ENCODE assay signal across 13 cellular contexts in genomic region chr9:120917285-120917684, GRCh38. TPM values are rescaled to one million over a fixed set of nuclear protein-coding genes. Genes with fewer than 3 reads are reported as not detected.
DNase-seq lines count a peak whose midpoint lies in the region; ATAC-seq, FAIRE-seq and TF ChIP-seq lines count a peak whose summit lies in the region.
"Had no signal": no experiment of that assay in that cellular context is flagged by ENCODE, and none has a peak within 500 bp of the region (broad histone marks: within the 10 kb centered on the region; RNA-seq: fewer than 3 reads in every experiment).

No MANE protein-coding gene starts in this region.

- CTCF ChIA-PET in K562 (lab: Yijun Ruan, JAX; ENCODE audit: low intra/inter-chr PET ratio): interaction anchor here (1.2 kb wide), 1 partner anchor 20 kb away, joined by 3 read pairs; no protein-coding TSS in a partner anchor

- H3K4me3 ChIP-seq in K562: no peak overlapping the region
- H3K4me3 ChIP-seq: BLaER1 had no signal

- no peaks in the 10 kb centered on the region for H3K36me3 ChIP-seq in K562 (ENCODE audit: control insufficient read depth, insufficient read depth, low read length)
- H3K36me3 ChIP-seq: BLaER1 had no signal

- TF ChIP-seq CTCF in K562 (IDR thresholded peaks at IDR 0.05 in 2 of 3, conservative IDR thresholded peaks at IDR 0.05 in 1 of 3; ENCODE audit: insufficient read depth in 2 of 3, low read depth in 1 of 3, low read length in 3 of 3) (no peak), neural crest cell (conservative IDR thresholded peaks at IDR 0.05) (no peak), foreskin keratinocyte (conservative IDR thresholded peaks at IDR 0.05) (no peak)

- H3K4me1 ChIP-seq in K562 (replicated peaks in 1 of 2; ENCODE audit: control insufficient read depth in 2 of 2, insufficient read depth in 2 of 2, low read length in 2 of 2): peaks cover 26 to 41% of the 10 kb centered on the region in 2 experiments; a peak in 4 of 5 replicates
- no peaks in the 10 kb centered on the region for H3K4me1 ChIP-seq in foreskin keratinocyte

- H2AFZ ChIP-seq in K562 (ENCODE audit: low read depth, low read length): no peak overlapping the region

- no peaks in the 10 kb centered on the region for H3K27me3 Mint-ChIP-seq in stimulated activated naive CD8-positive, alpha-beta T cell treated with anti-CD3 and anti-CD28 coated beads, Interleukin-15, Interleukin-2, amounts not matched to agents 100 ng/mL and 50 ng/mL, for 24 hours
- no peaks in the 10 kb centered on the region for H3K27me3 Mint-ChIP-seq in neural crest cell (ENCODE audit: low read depth)
- H3K27me3 Mint-ChIP-seq: memory B cell had no signal

- H3K27ac ChIP-seq in K562 (ENCODE audit: extremely low read depth, low read depth, low read length) (no peak overlapping the region), foreskin keratinocyte (no peak overlapping the region)
- H3K27ac ChIP-seq: BLaER1 had no signal

- no peaks in the 10 kb centered on the region for H3K9me3 Mint-ChIP-seq in stimulated activated naive CD8-positive, alpha-beta T cell treated with anti-CD3 and anti-CD28 coated beads, Interleukin-15, Interleukin-2, amounts not matched to agents 100 ng/mL and 50 ng/mL, for 24 hours
- no peaks in the 10 kb centered on the region for H3K9me3 Mint-ChIP-seq in neural crest cell
- H3K9me3 Mint-ChIP-seq: memory B cell had no signal

- peaks cover 92% of the 10 kb centered on the region for H3K36me3 Mint-ChIP-seq in stimulated activated naive CD8-positive, alpha-beta T cell treated with anti-CD3 and anti-CD28 coated beads, Interleukin-15, Interleukin-2, amounts not matched to agents 100 ng/mL and 50 ng/mL, for 24 hours (ENCODE audit: low read depth)
- H3K36me3 Mint-ChIP-seq in neural crest cell (ENCODE audit: low read depth): peaks cover 2% of the 10 kb centered on the region

- H4K20me1 ChIP-seq in K562 (replicated peaks; ENCODE audit: control insufficient read depth, insufficient read depth, low read length): no peaks in the 10 kb centered on the region
- H4K20me1 ChIP-seq: BLaER1 had no signal

- DNase-seq in stimulated activated naive CD8-positive, alpha-beta T cell treated with anti-CD3 and anti-CD28 coated beads, Interleukin-15, Interleukin-2, amounts not matched to agents 100 U/mL and 50 U/mL, for 24 hours: no peak
- DNase-seq in K562 (ENCODE audit: extremely low read depth in 1 of 4, low spot score in 3 of 4) (no peak), neural crest cell (ENCODE audit: low read depth, low spot score) (no peak), CD1c-positive myeloid dendritic cell (ENCODE audit: extremely low spot score) (no peak), head of caudate nucleus (no peak), foreskin keratinocyte (no peak), NCI-H2029 (lab: John Stamatoyannopoulos, UW) (no peak)
- DNase-seq: MV-4-11; stimulated activated CD4-positive, alpha-beta T cell treated with anti-CD3 and anti-CD28 coated beads, Interleukin-15, amount 100 ng/mL, for 24 hours had no signal

- POLR2A ChIA-PET in K562 (lab: Yijun Ruan, JAX): interaction anchor here (1.4 kb wide), 1 partner anchor 14 kb away, joined by 4 read pairs; no protein-coding TSS in a partner anchor

- WGBS in K562 (ENCODE audit: insufficient coverage, low coverage, missing lambda C conversion rate): 66% methylated on average over 3 of the region's 3 CpGs

- BruUV-seq in K562 (replicated peaks; lab: Mats Ljungman, UMichigan): no TSS peak

- H3K4me2 ChIP-seq in K562 (ENCODE audit: insufficient read depth, low read length): no peak overlapping the region
- H3K4me2 ChIP-seq: BLaER1 had no signal

- H3K79me2 ChIP-seq in K562 (ENCODE audit: control insufficient read depth, insufficient read depth, low read length): no peaks in the 10 kb centered on the region

- no peak for TF ChIP-seq RAD21 in K562 (CRISPR knock-in tag; conservative IDR thresholded peaks at IDR 0.05 in 1 of 2, IDR thresholded peaks at IDR 0.05 in 1 of 2)

- intact Hi-C loops in K562 (cut with micrococcal nuclease): no loop called here
- intact Hi-C loops in head of caudate nucleus (cut with DNase I): no loop called here

- ATAC-seq in stimulated activated naive CD8-positive, alpha-beta T cell treated with anti-CD3 and anti-CD28 coated beads, Interleukin-15, Interleukin-2, amounts not matched to agents 100 U/mL and 50 U/mL, for 24 hours: no peak
- ATAC-seq in K562 (no peak), foreskin keratinocyte (no peak)

- H3K27me3 ChIP-seq in K562 (ENCODE audit: control insufficient read depth in 2 of 2, insufficient read depth in 2 of 2, low read length in 2 of 2): no peaks in the 10 kb centered on the region
- H3K27me3 ChIP-seq in foreskin keratinocyte: no peaks in the 10 kb centered on the region
- H3K27me3 ChIP-seq: BLaER1 had no signal

- TF ChIP-seq POLR2A in K562 (conservative IDR thresholded peaks at IDR 0.05): no peak

- no peak for TF ChIP-seq EP300 in K562 (IDR thresholded peaks at IDR 0.05; ENCODE audit: low read length)

- H3K4me1 Mint-ChIP-seq in stimulated activated naive CD8-positive, alpha-beta T cell treated with anti-CD3 and anti-CD28 coated beads, Interleukin-15, Interleukin-2, amounts not matched to agents 100 ng/mL and 50 ng/mL, for 24 hours (ENCODE audit: low read depth): peaks cover 92% of the 10 kb centered on the region
- H3K4me1 Mint-ChIP-seq in neural crest cell: peaks cover 56% of the 10 kb centered on the region

- in situ Hi-C loops in K562 (cut with MboI): no loop called here

- H3K9ac ChIP-seq in K562 (ENCODE audit: insufficient read depth in 1 of 2, low read depth in 2 of 2, low read length in 2 of 2): no peak overlapping the region
- H3K9ac ChIP-seq: BLaER1 had no signal

- H3K9me1 ChIP-seq in K562 (ENCODE audit: control insufficient read depth, insufficient read depth, low read length): no peaks in the 10 kb centered on the region

- FAIRE-seq in K562 (lab: Jason Lieb, UNC): no peak
- FAIRE-seq: colon had no signal

- no peaks in the 10 kb centered on the region for H3K9me3 ChIP-seq in K562 (replicated peaks; ENCODE audit: control insufficient read depth, insufficient read depth, low read depth, low read length)
- H3K9me3 ChIP-seq: BLaER1 had no signal

- H3K27ac Mint-ChIP-seq in stimulated activated naive CD8-positive, alpha-beta T cell treated with anti-CD3 and anti-CD28 coated beads, Interleukin-15, Interleukin-2, amounts not matched to agents 100 ng/mL and 50 ng/mL, for 24 hours: peak overlapping the region; percentile 80
- H3K27ac Mint-ChIP-seq in neural crest cell (ENCODE audit: unreplicated experiment): peak overlapping the region; percentile 45
- H3K27ac Mint-ChIP-seq: memory B cell had no signal

- H3K4me3 Mint-ChIP-seq in stimulated activated naive CD8-positive, alpha-beta T cell treated with anti-CD3 and anti-CD28 coated beads, Interleukin-15, Interleukin-2, amounts not matched to agents 100 ng/mL and 50 ng/mL, for 24 hours: peak overlapping the region; percentile 66
- H3K4me3 Mint-ChIP-seq in neural crest cell: peak overlapping the region; percentile 73
- H3K4me3 Mint-ChIP-seq: memory B cell had no signal

TF ChIP-seq in K562, 482 proteins besides CTCF, POLR2A, EP300 and RAD21 (continues in another document):
- TF ChIP-seq ZNF239 (CRISPR knock-in tag; IDR thresholded peaks at IDR 0.05) (no peak), RBM25 (IDR thresholded peaks at IDR 0.05; ENCODE audit: low read depth, low read length, severe bottlenecking) (peak; percentile 20), SRSF7 (optimal IDR thresholded peaks at IDR 0.05; ENCODE audit: low read depth, low read length) (no peak)

RNA-seq across cellular contexts. Expression of gene TRAF1, which starts 9.3 kb away (rescaled TPM):
- total RNA-seq in K562 (2011; cell fraction: chromatin; rRNA removed; ENCODE audit: low replicate concordance): 2.6 and 5.9 TPM in 2 replicates
- total RNA-seq in K562 (2011; cell fraction: nucleolus; rRNA removed): 3.0 and 4.3 TPM in 2 replicates
- total RNA-seq in K562 (2011; cell fraction: nucleoplasm; rRNA removed): 2.1 and 2.3 TPM in 2 replicates
- total RNA-seq in K562 (2014; rRNA removed) (not detected in 2 replicates), K562 (2014; rRNA removed; fragmentation: Illumina TruSeq; extraction: Trizol) (0.04 TPM in 1 of 2 replicates, not detected in the other), K562 (2015; rRNA removed; fragmentation: Illumina TruSeq; extraction: Trizol) (0.04 TPM in 1 of 2 replicates, not detected in the other), K562 (2021) (0.38 and 0.47 TPM in 2 replicates), neural crest cell (3.5 and 3.8 TPM in 2 replicates), foreskin keratinocyte (0.78 and 0.99 TPM in 2 replicates)
- polyA plus RNA-seq in K562 (2011; rRNA removed) (0.37 and 1.1 TPM in 2 replicates), K562 (2014; fragmentation: Illumina TruSeq; extraction: Trizol) (0.06 and 0.12 TPM in 2 replicates), K562 (2014; fragmentation: Nextera tagmentation; extraction: Ambion mirVana) (under 1 TPM in 1 of 2 experiments, not detected in 1; 0.01 TPM), K562 (2014; rRNA removed) (0.01 and 0.03 TPM in 2 replicates), foreskin keratinocyte (0.56 and 0.78 TPM in 2 replicates)
- 0.29 and 1.3 TPM in 2 replicates for polyA plus RNA-seq in K562 (2011; cell fraction: cytosol; rRNA removed)
- polyA plus RNA-seq in K562 (2011; cell fraction: nucleus; rRNA removed): 0.18 and 1.4 TPM in 2 replicates
- polyA plus RNA-seq in K562 (2012): 0.13 and 0.18 TPM in 2 replicates
- polyA minus RNA-seq in K562 (2011; rRNA and poly(A)+ RNA removed): 1.3 and 3.1 TPM in 2 replicates
- 0.76 TPM in 1 of 2 replicates, not detected in the other for polyA minus RNA-seq in K562 (2011; cell fraction: cytosol; rRNA and poly(A)+ RNA removed)
- polyA minus RNA-seq in K562 (2011; cell fraction: nucleus; rRNA and poly(A)+ RNA removed): 0.89 and 2.3 TPM in 2 replicates

RNA-seq across cellular contexts. Expression of gene PHF19, which starts 40.3 kb away (rescaled TPM):
- 622 and 1,187 TPM in 2 replicates for total RNA-seq in K562 (2011; cell fraction: chromatin; rRNA removed; ENCODE audit: low replicate concordance)
- 570 and 625 TPM in 2 replicates for total RNA-seq in K562 (2011; cell fraction: nucleolus; rRNA removed)
- total RNA-seq in K562 (2011; cell fraction: nucleoplasm; rRNA removed): 592 and 663 TPM in 2 replicates
- total RNA-seq in K562 (2014; rRNA removed): 255 and 312 TPM in 2 replicates
- total RNA-seq in K562 (2014; rRNA removed; fragmentation: Illumina TruSeq; extraction: Trizol): 191 and 211 TPM in 2 replicates
- total RNA-seq in K562 (2015; rRNA removed; fragmentation: Illumina TruSeq; extraction: Trizol): 240 and 241 TPM in 2 replicates
- 372 and 373 TPM in 2 replicates for total RNA-seq in K562 (2021)
- 403 and 414 TPM in 2 replicates for polyA plus RNA-seq in K562 (2011; rRNA removed)
- polyA plus RNA-seq in K562 (2011; cell fraction: cytosol; rRNA removed): 475 and 721 TPM in 2 replicates
- 1,109 and 1,436 TPM in 2 replicates for polyA plus RNA-seq in K562 (2011; cell fraction: nucleus; rRNA removed)
- polyA plus RNA-seq in K562 (2012): 275 and 342 TPM in 2 replicates
- 292 and 365 TPM in 2 replicates for polyA plus RNA-seq in K562 (2014; fragmentation: Illumina TruSeq; extraction: Trizol)
- polyA plus RNA-seq in K562 (2014; fragmentation: Nextera tagmentation; extraction: Ambion mirVana): 100 to 1,000 TPM in 1 of 2 experiments, 10 to 100 TPM in 1; 95.8 to 140 TPM
- 312 TPM in 2 replicates for polyA plus RNA-seq in K562 (2014; rRNA removed)
- polyA minus RNA-seq in K562 (2011; rRNA and poly(A)+ RNA removed): 333 and 440 TPM in 2 replicates
- 286 and 300 TPM in 2 replicates for polyA minus RNA-seq in K562 (2011; cell fraction: cytosol; rRNA and poly(A)+ RNA removed)
- polyA minus RNA-seq in K562 (2011; cell fraction: nucleus; rRNA and poly(A)+ RNA removed): 297 and 330 TPM in 2 replicates
- total RNA-seq in neural crest cell: 100.0 and 110 TPM in 2 replicates
- total RNA-seq in foreskin keratinocyte: 67.2 and 82.1 TPM in 2 replicates
- 89.0 and 105 TPM in 2 replicates for polyA plus RNA-seq in foreskin keratinocyte
